Comparison of ENCODE assay signal across 2 cellular contexts in genomic region chr1:109394591-109395281, GRCh38.
TF ChIP-seq lines count a peak whose summit lies in the region.

No MANE protein-coding gene starts in this region.

TF ChIP-seq in K562, 482 proteins besides CTCF, POLR2A, EP300 and RAD21:
- peak; percentile 46; the same call in 1 of the 2 replicates for TF ChIP-seq MAFG (tag; conservative IDR thresholded peaks at IDR 0.05)
- peak; percentile 33; the same call in 1 of the 2 replicates for TF ChIP-seq NFRKB (IDR thresholded peaks at IDR 0.05; ENCODE audit: low read depth)
- TF ChIP-seq SMARCE1 (IDR thresholded peaks at IDR 0.05): no peak
- TF ChIP-seq TCF7 (IDR thresholded peaks at IDR 0.05; ENCODE audit: borderline replicate concordance): no peak
- TF ChIP-seq ZBTB40 (IDR thresholded peaks at IDR 0.05): 0 out of 2 replicates have a peak, but pooled peaks have one; percentile 8
- TF ChIP-seq ZBTB40 (CRISPR knock-in tag; IDR thresholded peaks at IDR 0.05): no peak
- TF ChIP-seq NFE2 (IDR thresholded peaks at IDR 0.05; ENCODE audit: low read depth): peak; percentile 38; the same call in 1 of the 2 replicates
- TF ChIP-seq GATAD2B (IDR thresholded peaks at IDR 0.05; ENCODE audit: borderline replicate concordance): 0 out of 2 replicates have a peak, but pooled peaks have one; percentile 36
- no peak for TF ChIP-seq SMARCC2 (IDR thresholded peaks at IDR 0.05; ENCODE audit: low read depth)
- 0 out of 2 replicates have a peak, but pooled peaks have one; percentile 25 for TF ChIP-seq ELF1 (tag; IDR thresholded peaks at IDR 0.05)
- TF ChIP-seq ZNF395 (CRISPR knock-in tag; IDR thresholded peaks at IDR 0.05): 0 out of 2 replicates have a peak, but pooled peaks have one; percentile 11
- no peak for TF ChIP-seq WHSC1 (IDR thresholded peaks at IDR 0.05; ENCODE audit: low read length)
- no peak for TF ChIP-seq MIER1 (IDR thresholded peaks at IDR 0.05; ENCODE audit: low read depth)

TF ChIP-seq in GM23338, 12 proteins besides CTCF, POLR2A, EP300 and RAD21:
- TF ChIP-seq POLR2AphosphoS5 (IDR thresholded peaks at IDR 0.05; ENCODE audit: low read depth): no peak
- no peak for TF ChIP-seq EZH2 (IDR thresholded peaks at IDR 0.05; ENCODE audit: low read depth, unreplicated experiment)
- no peak for TF ChIP-seq STAT1 (IDR thresholded peaks at IDR 0.05; ENCODE audit: unreplicated experiment)
- TF ChIP-seq CREB1 (CRISPR knock-in tag; IDR thresholded peaks at IDR 0.05; ENCODE audit: low read depth): no peak
- no peak for TF ChIP-seq EZH2phosphoT487 (IDR thresholded peaks at IDR 0.05; ENCODE audit: unreplicated experiment)
- no peak for TF ChIP-seq ETS1 (IDR thresholded peaks at IDR 0.05)
- TF ChIP-seq REST (IDR thresholded peaks at IDR 0.05; ENCODE audit: unreplicated experiment): no peak
- TF ChIP-seq ZNF331 (CRISPR knock-in tag; IDR thresholded peaks at IDR 0.05; ENCODE audit: low read depth): no peak
- TF ChIP-seq JUNB (IDR thresholded peaks at IDR 0.05; ENCODE audit: unreplicated experiment): no peak
- TF ChIP-seq ZNF462 (CRISPR knock-in tag; IDR thresholded peaks at IDR 0.05): no peak
- no peak for TF ChIP-seq ZNF114 (CRISPR knock-in tag; IDR thresholded peaks at IDR 0.05)
- TF ChIP-seq NANOG (IDR thresholded peaks at IDR 0.05; ENCODE audit: borderline replicate concordance): no peak
